In genomic region chr11:82754410-82754809, GRCh38 we compare ENCODE assay signal across 20 cellular contexts. TPM values are rescaled to one million over a fixed set of nuclear protein-coding genes. Genes with fewer than 3 reads are reported as not detected.
DNase-seq lines count a peak whose midpoint lies in the region; ATAC-seq and TF ChIP-seq lines count a peak whose summit lies in the region.
"Had no signal": no experiment of that assay in that cellular context is flagged by ENCODE, and none has a peak within 500 bp of the region (broad histone marks: within the 10 kb centered on the region; RNA-seq: fewer than 3 reads in every experiment).

No MANE protein-coding gene starts in this region.

- H2AFZ ChIP-seq in H9 (ENCODE audit: low read length) = no peak overlapping the region
- H2AFZ ChIP-seq: GM23248 had no signal

- intact Hi-C loops in MCF 10A (cut with micrococcal nuclease) = no loop called here

- no peak overlapping the region for H2BK5ac ChIP-seq in H9 (ENCODE audit: insufficient read length, low read length)

- no peak overlapping the region for H2BK12ac ChIP-seq in H9 (ENCODE audit: insufficient read length, low read depth, low read length)

- no peak overlapping the region for H2BK15ac ChIP-seq in H9 (ENCODE audit: low read depth, low read length)

- H2BK120ac ChIP-seq in H9 (ENCODE audit: low read depth, low read length, poor library complexity, severe bottlenecking) = no peak overlapping the region

- H3K36me3 ChIP-seq in upper lobe of left lung = no peaks in the 10 kb centered on the region
- H3K36me3 ChIP-seq: BLaER1 had no signal

- H3K9ac ChIP-seq in H9 (ENCODE audit: extremely low read depth, insufficient read length, low read length) = no peak overlapping the region
- H3K9ac ChIP-seq: BLaER1, GM23248 had no signal

- CTCF ChIA-PET in MCF 10A (lab: Yijun Ruan, JAX) = interaction anchor here (0.6 kb wide), 1 partner anchor 1746 kb away, joined by 3 read pairs; no protein-coding TSS in a partner anchor

- H3K36me3 Mint-ChIP-seq in MCF 10A (ENCODE audit: insufficient read depth, unreplicated experiment) = no peaks in the 10 kb centered on the region
- H3K36me3 Mint-ChIP-seq in activated T-helper 17 cell treated with anti-CD3 and anti-CD28 coated beads, Interleukin-2, amount 50 U/mL, for 72 hours (ENCODE audit: low read depth) = no peaks in the 10 kb centered on the region
- H3K36me3 Mint-ChIP-seq in H9 (ENCODE audit: insufficient read depth in 1 of 3, low read depth in 3 of 3) = no peaks in the 10 kb centered on the region; a peak in 1 of 7 replicates
- H3K36me3 Mint-ChIP-seq: CD8-positive, alpha-beta T cell had no signal

- H3K23ac ChIP-seq in H9 (ENCODE audit: insufficient read length, low read depth, low read length) = no peak overlapping the region

- no peak overlapping the region for H2AK5ac ChIP-seq in H9 (ENCODE audit: insufficient read length, low read length)

- WGBS in upper lobe of left lung, 2 donors = 51 to 58% methylated on average over 4 of the region's 4 CpGs
- WGBS in H9 (ENCODE audit: extremely low coverage, insufficient read length, low lambda C conversion rate) = no CpG with 5 or more reads among the region's 4 CpGs

- no peaks in the 10 kb centered on the region for H3K9me3 ChIP-seq in upper lobe of left lung
- H3K9me3 ChIP-seq in H9 (ENCODE audit: control insufficient read depth, low read depth, low read length) = no peaks in the 10 kb centered on the region
- H3K9me3 ChIP-seq: BLaER1 had no signal

- H3K9me3 Mint-ChIP-seq in MCF 10A (ENCODE audit: unreplicated experiment) = no peaks in the 10 kb centered on the region
- H3K9me3 Mint-ChIP-seq in activated T-helper 17 cell treated with anti-CD3 and anti-CD28 coated beads, Interleukin-2, amount 50 U/mL, for 72 hours = no peaks in the 10 kb centered on the region
- no peaks in the 10 kb centered on the region for H3K9me3 Mint-ChIP-seq in H9
- H3K9me3 Mint-ChIP-seq: CD8-positive, alpha-beta T cell had no signal

- BruUV-seq in MCF 10A (replicated peaks; lab: Mats Ljungman, UMichigan) = no TSS peak

- no peak overlapping the region for H3K27ac Mint-ChIP-seq in MCF 10A (ENCODE audit: low read depth, unreplicated experiment)
- H3K27ac Mint-ChIP-seq in activated T-helper 17 cell treated with anti-CD3 and anti-CD28 coated beads, Interleukin-2, amount 50 U/mL, for 72 hours = no peak overlapping the region
- no peak overlapping the region for H3K27ac Mint-ChIP-seq in H9
- H3K27ac Mint-ChIP-seq: CD8-positive, alpha-beta T cell had no signal

- no peaks in the 10 kb centered on the region for H3K79me1 ChIP-seq in H9 (ENCODE audit: insufficient read depth, low read depth, low read length, poor library complexity, severe bottlenecking)

- TF ChIP-seq POLR2A in upper lobe of left lung (IDR thresholded peaks at IDR 0.05) = no peak

- H4K8ac ChIP-seq in H9 (replicated peaks; ENCODE audit: insufficient read length, low read depth, low read length) = no peak overlapping the region

- no peak overlapping the region for H3K56ac ChIP-seq in H9 (ENCODE audit: insufficient read length, low read depth, low read length)

- H3K14ac ChIP-seq in H9 (ENCODE audit: insufficient read depth, low read length) = no peak overlapping the region

- H3K4me3 Mint-ChIP-seq in MCF 10A (ENCODE audit: unreplicated experiment) (no peak overlapping the region), H9 (no peak overlapping the region)
- no peak overlapping the region for H3K4me3 Mint-ChIP-seq in activated T-helper 17 cell treated with anti-CD3 and anti-CD28 coated beads, Interleukin-2, amount 50 U/mL, for 72 hours
- H3K4me3 Mint-ChIP-seq: CD8-positive, alpha-beta T cell had no signal

- H4K5ac ChIP-seq in H9 (ENCODE audit: insufficient read length, low read depth, low read length) = no peak overlapping the region

- no peak overlapping the region for H3K4ac ChIP-seq in H9 (ENCODE audit: low read depth, low read length)

- H3K4me1 Mint-ChIP-seq in MCF 10A (ENCODE audit: insufficient read depth, unreplicated experiment) = no peaks in the 10 kb centered on the region
- peaks cover 17% of the 10 kb centered on the region for H3K4me1 Mint-ChIP-seq in activated T-helper 17 cell treated with anti-CD3 and anti-CD28 coated beads, Interleukin-2, amount 50 U/mL, for 72 hours
- peaks cover 10 to 11% of the 10 kb centered on the region in 2 experiments for H3K4me1 Mint-ChIP-seq in H9

- peak; percentile 28 for DNase-seq in M059J (ENCODE audit: low read depth)
- peak; percentile 23 for DNase-seq in MCF 10A (ENCODE audit: unreplicated experiment)
- DNase-seq in inferior parietal cortex (ENCODE audit: extremely low spot score) = peak; percentile 62
- peak; percentile 59 for DNase-seq in renal cortical epithelial cell (ENCODE audit: low read depth)
- DNase-seq in upper lobe of left lung = no peak
- no peak for DNase-seq in activated effector memory CD4-positive, alpha-beta T cell treated with Interleukin-2 at 50 U/mL for 16 hours
- DNase-seq in H9 = no peak
- DNase-seq: CD8-positive, alpha-beta T cell; DMS79; GM23248; MV-4-11; NCI-H1417 treated with DMSO at 0.1 percent for 48 hours; NCI-H2029; NCI-H2171; NCI-H748 treated with DMSO at 0.1 percent for 48 hours had no signal

- no peak overlapping the region for H3K4me3 ChIP-seq in upper lobe of left lung
- H3K4me3 ChIP-seq: BLaER1, GM23248 had no signal

- no peak overlapping the region for H2BK20ac ChIP-seq in H9 (ENCODE audit: low read depth, low read length, poor library complexity, severe bottlenecking)

- no peaks in the 10 kb centered on the region for H3K79me2 ChIP-seq in H9 (ENCODE audit: insufficient read depth, low read length)

- H3K27ac ChIP-seq in upper lobe of left lung = no peak overlapping the region
- H3K27ac ChIP-seq in H9 (ENCODE audit: insufficient read length, low read depth, low read length) = no peak overlapping the region
- H3K27ac ChIP-seq: BLaER1, GM23248, HL-60 had no signal

- H4K20me1 ChIP-seq in H9 (ENCODE audit: control insufficient read depth, insufficient read depth, insufficient read length) = no peaks in the 10 kb centered on the region
- H4K20me1 ChIP-seq: BLaER1 had no signal

- peaks cover 22% of the 10 kb centered on the region for H3K27me3 Mint-ChIP-seq in MCF 10A (ENCODE audit: insufficient read depth, unreplicated experiment)
- peaks cover 5% of the 10 kb centered on the region for H3K27me3 Mint-ChIP-seq in activated T-helper 17 cell treated with anti-CD3 and anti-CD28 coated beads, Interleukin-2, amount 50 U/mL, for 72 hours
- no peaks in the 10 kb centered on the region for H3K27me3 Mint-ChIP-seq in H9 (ENCODE audit: low read depth)

- no peak overlapping the region for H3K18ac ChIP-seq in H9 (ENCODE audit: insufficient read length, low read depth, low read length)

- TF ChIP-seq EP300 in upper lobe of left lung (IDR thresholded peaks at IDR 0.05) = no peak

- H3K4me2 ChIP-seq in H9 (ENCODE audit: insufficient read depth, insufficient read length, low read length) = no peak overlapping the region
- H3K4me2 ChIP-seq: BLaER1 had no signal

- no peak overlapping the region for H4K91ac ChIP-seq in H9 (ENCODE audit: insufficient read length, low read depth, low read length)

- ATAC-seq in activated T-helper 17 cell treated with anti-CD3 and anti-CD28 coated beads, Interleukin-2, amount 50 U/mL, for 72 hours (replicated peaks) = no peak
- no peak for ATAC-seq in upper lobe of left lung (ENCODE audit: low FRiP score in 2 of 2)
- ATAC-seq: CD8-positive, alpha-beta T cell; HCT116 had no signal

- H3K23me2 ChIP-seq in H9 (ENCODE audit: insufficient read length, low read depth, low read length, poor library complexity, severe bottlenecking) = no peaks in the 10 kb centered on the region

- H3K4me1 ChIP-seq in upper lobe of left lung = no peaks in the 10 kb centered on the region
- H3K4me1 ChIP-seq in H9 (ENCODE audit: insufficient read depth, low read length) = no peaks in the 10 kb centered on the region

- H3K27me3 ChIP-seq in upper lobe of left lung = no peaks in the 10 kb centered on the region
- no peaks in the 10 kb centered on the region for H3K27me3 ChIP-seq in H9 (ENCODE audit: insufficient read depth, low read length)
- H3K27me3 ChIP-seq: BLaER1 had no signal

- no peak overlapping the region for H3T11ph ChIP-seq in H9 (ENCODE audit: low read length)

- POLR2A ChIA-PET in MCF 10A (lab: Yijun Ruan, JAX) = interaction anchor here (0.6 to 0.7 kb wide), 2 partner anchors 81 to 797 kb away, joined by 3 to 7 read pairs; no protein-coding TSS in a partner anchor

- TF ChIP-seq CTCF in MCF 10A (IDR thresholded peaks at IDR 0.05; ENCODE audit: unreplicated experiment) (no peak), upper lobe of left lung (IDR thresholded peaks at IDR 0.05) (no peak), H9 (conservative IDR thresholded peaks at IDR 0.05) (no peak)

RNA-seq across cellular contexts. Expression of gene FAM181B, which starts 20.7 kb away (rescaled TPM):
- total RNA-seq in M059J (2014; rRNA removed; shearing (Covaris generic)) = 0.02 TPM in 1 of 2 replicates, not detected in the other
- total RNA-seq in MCF 10A (2022) (not detected in 2 replicates), renal cortical epithelial cell (0.10 TPM in 1 of 2 replicates, not detected in the other), upper lobe of left lung (under 1 TPM in 1 of 6 donors, not detected in 5; 0.13 TPM), H9 (2021) (0.13 and 0.44 TPM in 2 replicates)
- not detected for total RNA-seq in activated T-helper 17 cell treated with anti-CD3 and anti-CD28 coated beads, Interleukin-2, amount 50 U/mL, for 72 hours
- total RNA-seq: CD8-positive, alpha-beta T cell; GM23248; NCI-H460 had no signal

Comparison
In these comparisons a context has a peak if more than half of its experiments do, and no peak if none do; other contexts are left out.
1. DNase-seq: peak in M059J (single experiment), MCF 10A (single experiment), inferior parietal cortex (single experiment) and renal cortical epithelial cell (single experiment); none in upper lobe of left lung (0 of 2), activated effector memory CD4-positive, alpha-beta T cell treated with Interleukin-2 at 50 U/mL for 16 hours (single experiment) and H9 (single experiment).